In genomic region chr1:246566128-246566807, GRCh38 we compare ENCODE assay signal across 8 cellular contexts. TPM values are rescaled to one million over a fixed set of nuclear protein-coding genes. Genes with fewer than 3 reads are reported as not detected.
DNase-seq lines count a peak whose midpoint lies in the region; ATAC-seq and TF ChIP-seq lines count a peak whose summit lies in the region.

A gene with protein sequence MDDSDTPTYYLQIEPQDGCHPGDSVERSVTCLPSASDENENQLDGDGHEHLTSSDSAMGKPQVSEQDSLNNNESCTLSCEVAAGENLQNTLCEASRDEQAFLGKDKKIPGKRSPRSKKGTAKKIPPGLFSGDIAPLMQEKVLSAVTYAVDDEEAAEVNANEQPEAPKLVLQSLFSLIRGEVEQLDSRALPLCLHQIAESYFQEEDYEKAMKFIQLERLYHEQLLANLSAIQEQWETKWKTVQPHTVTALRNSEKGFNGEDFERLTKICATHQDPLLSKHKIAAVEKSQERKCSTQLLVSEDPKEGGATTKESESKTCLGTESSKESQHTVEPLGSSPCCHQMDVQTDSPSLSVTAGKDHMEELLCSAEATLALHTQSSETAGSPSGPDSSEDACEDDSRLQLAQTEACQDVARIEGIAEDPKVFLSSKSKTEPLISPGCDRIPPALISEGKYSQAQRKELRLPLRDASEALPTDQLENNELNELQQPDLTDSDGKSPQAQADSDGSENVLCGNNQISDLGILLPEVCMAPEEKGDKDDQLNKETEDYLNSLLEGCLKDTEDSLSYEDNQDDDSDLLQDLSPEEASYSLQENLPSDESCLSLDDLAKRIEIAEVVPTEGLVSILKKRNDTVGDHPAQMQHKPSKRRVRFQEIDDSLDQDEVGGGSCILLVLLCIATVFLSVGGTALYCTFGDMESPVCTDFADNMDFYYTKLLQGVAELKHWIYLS (plus strand): TSS chr1:246566456. CDS start chr1:246591563, 25,107 bp downstream.
TSS of gene TFB2M (minus strand) at chr1:246566261. CDS start at chr1:246566138, 123 bp downstream.

- POLR2A ChIA-PET in IMR-90 (lab: Charles Lee; ENCODE audit: unreplicated experiment): interaction anchor here (0.6 to 0.7 kb wide), 2 partner anchors 13 to 42 kb away, joined by 3 to 15 read pairs; no protein-coding TSS in a partner anchor
- POLR2A ChIA-PET in PC-3 (lab: Charles Lee; ENCODE audit: unreplicated experiment): interaction anchor here (0.5 kb wide), 1 partner anchor 556 kb away, joined by 23 read pairs; no protein-coding TSS in a partner anchor

- H3K36me3 ChIP-seq in IMR-90 (ENCODE audit: control insufficient read depth, insufficient read depth, low read length) (peaks cover 4% of the 10 kb centered on the region; the same call in 1 of the 2 replicates), PC-3 (ENCODE audit: low read depth, low read length) (no peaks in the 10 kb centered on the region; the same call in 1 of the 2 replicates), mucosa of descending colon (ENCODE audit: low read depth) (peaks cover 6% of the 10 kb centered on the region)

- peak within 1 kb of the TSS; percentile 68 for H2BK120ac ChIP-seq in IMR-90 (ENCODE audit: low read depth, low read length)

- H3K4me1 ChIP-seq in IMR-90 (ENCODE audit: control insufficient read depth, insufficient read depth, low read length) (peaks cover 5% of the 10 kb centered on the region; the same call in 1 of the 2 replicates), PC-3 (ENCODE audit: insufficient read depth, low read length) (peaks cover 31% of the 10 kb centered on the region), mucosa of descending colon (ENCODE audit: low read depth) (peaks cover 44% of the 10 kb centered on the region)

- WGBS in IMR-90 (ENCODE audit: extremely low coverage in 2 of 2, insufficient read length in 1 of 2), 2 experiments: 1% methylated on average over 24 of the region's 62 CpGs; no CpG with 5 or more reads in 1 of the 2 experiments

- H2BK15ac ChIP-seq in IMR-90 (ENCODE audit: low read depth, low read length): peak within 1 kb of the TSS; percentile 26; the same call in 1 of the 3 replicates

- peak within 1 kb of the TSS; percentile 81 for H3K4me3 ChIP-seq in IMR-90 (ENCODE audit: insufficient read depth, low read depth, low read length)
- H3K4me3 ChIP-seq in PC-3 (ENCODE audit: low read length): peak within 1 kb of the TSS; percentile 88
- peak within 1 kb of the TSS; percentile 83 for H3K4me3 ChIP-seq in mucosa of descending colon

- TF ChIP-seq CTCF in IMR-90 (conservative IDR thresholded peaks at IDR 0.05; ENCODE audit: low read depth, low read length) (no peak), PC-3 (conservative IDR thresholded peaks at IDR 0.05; ENCODE audit: low read depth, low read length) (no peak), mucosa of descending colon (IDR thresholded peaks at IDR 0.05) (no peak)

- CTCF ChIA-PET in IMR-90 (lab: Yijun Ruan, JAX) (interaction anchor here (1.0 to 1.5 kb wide), 4 partner anchors 13 to 56 kb away, joined by 3 to 4 read pairs (median 4); no protein-coding TSS in a partner anchor), PC-3 (lab: Charles Lee) (no interaction called here)

- peak within 1 kb of the TSS; percentile 89 for H3K4ac ChIP-seq in IMR-90 (ENCODE audit: low read depth, low read length)

- H3K9me1 ChIP-seq in IMR-90 (ENCODE audit: insufficient read depth, low read length): no peaks in the 10 kb centered on the region; the same call in 1 of the 2 replicates

- in situ Hi-C loops in IMR-90 (cut with MboI; ENCODE audit: low sequenced_read_pairs): no loop called here

- H2AK5ac ChIP-seq in IMR-90 (ENCODE audit: low read depth, low read length): peak within 1 kb of the TSS; percentile 73

- H2AFZ ChIP-seq in IMR-90 (replicated peaks; ENCODE audit: low read length, poor library complexity) (peak within 1 kb of the TSS; percentile 98), PC-3 (ENCODE audit: low read length) (peak within 1 kb of the TSS; percentile 84)

- peak within 1 kb of the TSS; percentile 73 for H3K27ac ChIP-seq in IMR-90 (ENCODE audit: insufficient read depth, low read length)
- peak within 1 kb of the TSS; percentile 68 for H3K27ac ChIP-seq in PC-3 (ENCODE audit: low read length)
- H3K27ac ChIP-seq in epithelial cell of prostate: peak within 1 kb of the TSS; percentile 89

- H4K91ac ChIP-seq in IMR-90 (ENCODE audit: insufficient read depth, low read depth, low read length): peak within 1 kb of the TSS; percentile 79

- no peaks in the 10 kb centered on the region for H3F3A ChIP-seq in PC-3 (ENCODE audit: low read length, unreplicated experiment)

- H2BK5ac ChIP-seq in IMR-90 (ENCODE audit: low read depth, low read length, poor library complexity, severe bottlenecking): peak within 1 kb of the TSS; percentile 82

- intact Hi-C loops in IMR-90 (cut with micrococcal nuclease) (loop anchor here (1.0 to 5.0 kb wide), 5 partner anchors 27 to 186 kb away; no protein-coding TSS in a partner anchor), PC-3 (cut with micrococcal nuclease) (loop anchor here (1.0 to 10.0 kb wide), 5 partner anchors 31 to 189 kb away; no protein-coding TSS in a partner anchor), mucosa of descending colon (cut with DNase I, micrococcal nuclease) (loop anchor here in 1 of 2 donors (5.0 kb wide), 1 partner anchor 131 kb away; no protein-coding TSS in a partner anchor)

- H3K9me3 ChIP-seq in IMR-90 (ENCODE audit: control insufficient read depth, insufficient read depth, low read length) (no peaks in the 10 kb centered on the region), PC-3 (ENCODE audit: low read length) (no peaks in the 10 kb centered on the region), mucosa of descending colon (no peaks in the 10 kb centered on the region)

- H3K79me2 ChIP-seq in PC-3 (ENCODE audit: low read length): peaks cover 86% of the 10 kb centered on the region

- no peaks in the 10 kb centered on the region for H3K27me3 ChIP-seq in IMR-90 (ENCODE audit: control insufficient read depth, insufficient read depth, low read length)
- no peaks in the 10 kb centered on the region for H3K27me3 ChIP-seq in PC-3 (ENCODE audit: low read length)

- H2AK9ac ChIP-seq in IMR-90 (replicated peaks; ENCODE audit: low read depth, low read length, poor library complexity): peak within 1 kb of the TSS; percentile 98

- peak within 1 kb of the TSS; percentile 75 for H4K5ac ChIP-seq in IMR-90 (ENCODE audit: low read depth, low read length)

- no peak for TF ChIP-seq RAD21 in IMR-90 (IDR thresholded peaks at IDR 0.05; ENCODE audit: low read length)

- H3K14ac ChIP-seq in IMR-90 (replicated peaks; ENCODE audit: low read depth, low read length): peak within 1 kb of the TSS; percentile 92

- H4K8ac ChIP-seq in IMR-90 (ENCODE audit: low read depth in 2 of 2, low read length in 2 of 2): peak within 1 kb of the TSS; percentile 36 to 79; a peak in 3 of 4 replicates

- H3K23ac ChIP-seq in IMR-90 (ENCODE audit: low read depth, low read length): peak within 1 kb of the TSS; percentile 80

- H3K79me1 ChIP-seq in IMR-90 (ENCODE audit: low read depth in 1 of 2, low read length in 2 of 2): peaks cover 16 to 51% of the 10 kb centered on the region in 2 experiments; a peak in 3 of 4 replicates

- peak within 1 kb of the TSS; percentile 99 for H3K4me2 ChIP-seq in IMR-90 (ENCODE audit: low read depth, low read length)
- peak within 1 kb of the TSS; percentile 94 for H3K4me2 ChIP-seq in PC-3 (ENCODE audit: low read length)

- no peak within 1 kb of the TSS; the same call in 1 of the 2 replicates for H3K18ac ChIP-seq in IMR-90 (ENCODE audit: low read depth, low read length)

- no TSS peak for BruUV-seq in IMR-90 (replicated peaks; lab: Mats Ljungman, UMichigan)
- no TSS peak for BruUV-seq in PC-3 (replicated peaks; lab: Mats Ljungman, UMichigan)

- H4K20me1 ChIP-seq in IMR-90 (ENCODE audit: insufficient read depth, low read length) (no peaks in the 10 kb centered on the region), PC-3 (ENCODE audit: low read length) (peaks cover 14% of the 10 kb centered on the region; the same call in 1 of the 2 replicates)

- no peak within 1 kb of the TSS for H2BK20ac ChIP-seq in IMR-90 (ENCODE audit: low read depth, low read length)

- peak within 1 kb of the TSS; percentile 85 for H3K56ac ChIP-seq in IMR-90 (ENCODE audit: extremely low read depth, insufficient read depth, low read length)

- dilution Hi-C loops in IMR-90 (cut with HindIII; ENCODE audit: low sequenced_read_pairs, unreplicated experiment): no loop called here

- TF ChIP-seq POLR2A in IMR-90 (IDR thresholded peaks at IDR 0.05; ENCODE audit: low read depth, low read length): peak; percentile 90

- DNase-seq in DMS 273 treated with DMSO at 0.1 percent for 48 hours (lab: John Stamatoyannopoulos, UW) (peak; percentile 98), IMR-90 (peak; percentile 99), PC-3 (peak; percentile 100), activated T-cell treated with anti-CD3 and anti-CD28 coated beads for 48 hours (ENCODE audit: low read depth) (peak; percentile 96), epithelial cell of prostate (ENCODE audit: low read depth, low spot score) (peak; percentile 97), mucosa of descending colon (peak; percentile 97 to 99 (median 98))
- peak; percentile 94 for DNase-seq in stimulated activated CD8-positive, alpha-beta memory T cell treated with anti-CD3 and anti-CD28 coated beads, Interleukin-4, amount 100 ng/mL, for 24 hours (ENCODE audit: low read depth)

- ATAC-seq in GM21528 (IDR thresholded peaks at IDR 0.05; ENCODE audit: low FRiP score, unreplicated experiment) (peak; percentile 94), IMR-90 (ENCODE audit: low read depth) (peak; percentile 97), PC-3 (peak; percentile 88), mucosa of descending colon (peak; percentile 95)

- H3K9ac ChIP-seq in IMR-90 (ENCODE audit: low read depth, low read length): peak within 1 kb of the TSS; percentile 80
- H3K9ac ChIP-seq in PC-3 (ENCODE audit: low read length): peak within 1 kb of the TSS; percentile 89

- no peaks in the 10 kb centered on the region for H3K9me2 ChIP-seq in PC-3 (replicated peaks; ENCODE audit: low read length)

TF ChIP-seq in IMR-90, 13 proteins besides CTCF, POLR2A, EP300 and RAD21 (continues in another document):
- TF ChIP-seq BHLHE40 (IDR thresholded peaks at IDR 0.05; ENCODE audit: low read depth, low read length): peak; percentile 24; the same call in 1 of the 2 replicates
- no peak; the same call in 1 of the 2 replicates for TF ChIP-seq MAZ (IDR thresholded peaks at IDR 0.05; ENCODE audit: borderline replicate concordance, low read depth, low read length)
- no peak for TF ChIP-seq CEBPB (IDR thresholded peaks at IDR 0.05; ENCODE audit: low read depth, low read length)
- no peak for TF ChIP-seq SMC3 (IDR thresholded peaks at IDR 0.05; ENCODE audit: low read depth, low read length)

RNA-seq across cellular contexts. Expression of the first gene that starts in this region (rescaled TPM):
- total RNA-seq in IMR-90 (2012; rRNA removed) (25.5 and 32.8 TPM in 2 replicates), PC-3 (2014; rRNA removed) (13.5 and 15.0 TPM in 2 replicates), mucosa of descending colon (10 to 100 TPM; 31.6 to 47.7 (median 44.6) TPM)
- 14.6 and 15.4 TPM in 2 replicates for polyA plus RNA-seq in IMR-90 (2012; rRNA removed)
- 5.6 and 7.6 TPM in 2 replicates for polyA plus RNA-seq in IMR-90 (2012; cell fraction: cytosol; rRNA removed)
- 8.0 and 21.3 TPM in 2 replicates for polyA plus RNA-seq in IMR-90 (2012; cell fraction: nucleus; rRNA removed; ENCODE audit: low replicate concordance)

RNA-seq across cellular contexts. Expression of gene TFB2M, which starts in this region (rescaled TPM):
- 13.3 and 22.8 TPM in 2 replicates for total RNA-seq in IMR-90 (2012; rRNA removed)
- 13.7 and 15.7 TPM in 2 replicates for polyA plus RNA-seq in IMR-90 (2012; rRNA removed)
- polyA plus RNA-seq in IMR-90 (2012; cell fraction: cytosol; rRNA removed): 5.1 and 6.2 TPM in 2 replicates
- polyA plus RNA-seq in IMR-90 (2012; cell fraction: nucleus; rRNA removed; ENCODE audit: low replicate concordance): 4.6 and 8.7 TPM in 2 replicates
- total RNA-seq in PC-3 (2014; rRNA removed): 30.7 and 47.0 TPM in 2 replicates
- 10 to 100 TPM; 10.3 to 12.9 (median 10.5) TPM for total RNA-seq in mucosa of descending colon

Comparison
In these comparisons a context has a peak if more than half of its experiments do, and no peak if none do; other contexts are left out.
1. Peak in every context shown above with its lines: DNase-seq, ATAC-seq, H3K4me3 ChIP-seq and H3K27ac ChIP-seq.